ENCODE assay signal across 31 cellular contexts in genomic region chr5:949275-949543, GRCh38. TPM values are rescaled to one million over a fixed set of nuclear protein-coding genes. Genes with fewer than 3 reads are reported as not detected.
"Had no signal": no experiment of that assay in that cellular context is flagged by ENCODE, and none has a peak within 500 bp of the region (broad histone marks: within the 10 kb centered on the region; RNA-seq: fewer than 3 reads in every experiment).

No MANE protein-coding gene starts in this region.

- DNase-seq: activated B cell treated with CpG ODN at 0.5 μM for 24 hours; activated CD4-positive, alpha-beta T cell treated with anti-CD3 and anti-CD28 coated beads for 48 hours; activated CD4-positive, alpha-beta T cell treated with anti-CD3 and anti-CD28 coated beads, Interleukin-2, amount 50 U/mL, for 1 hour; activated CD4-positive, alpha-beta T cell treated with anti-CD3 and anti-CD28 coated beads, Interleukin-2, amount 50 U/mL, for 48 hours; activated CD8-positive, alpha-beta memory T cell treated with anti-CD3 and anti-CD28 coated beads, Interleukin-2, amount 50 U/mL, for 48 hours; activated CD8-positive, alpha-beta T cell treated with anti-CD3 and anti-CD28 coated beads for 36 hours; activated gamma-delta T cell; activated naive CD4-positive, alpha-beta T cell; activated naive CD4-positive, alpha-beta T cell treated with anti-CD3 and anti-CD28 coated beads, Interleukin-2, amount 10 ng/mL, durations not matched to agents 7 days and 5 days; activated naive CD8-positive, alpha-beta T cell treated with anti-CD3 and anti-CD28 coated beads, Interleukin-2, amount 10 ng/mL, durations not matched to agents 7 days and 5 days; activated T-cell treated with anti-CD3 and anti-CD28 coated beads for 4 hours; activated T-cell treated with anti-CD3 and anti-CD28 coated beads, Interleukin-2, amount 50 U/mL, for 24 hours; activated T-cell treated with anti-CD3 and anti-CD28 coated beads, Interleukin-2, amount 50 U/mL, for 72 hours; anterior cingulate cortex; brain microvascular endothelial cell; effector memory CD4-positive, alpha-beta T cell; endodermal cell; erythroblast; foreskin keratinocyte; gastrocnemius medialis; glutamatergic neuron; heart left ventricle; T-helper 1 cell; T-helper 17 cell; T1000; WERI-Rb-1 had no signal

- H3K4me3 ChIP-seq: coronary artery, dorsolateral prefrontal cortex, esophagus muscularis mucosa, gastrocnemius medialis, heart left ventricle had no signal

- H3K4me1 ChIP-seq: foreskin keratinocyte, gastrocnemius medialis had no signal

- H3K36me3 ChIP-seq: brain microvascular endothelial cell, esophagus muscularis mucosa, gastrocnemius medialis, heart left ventricle, WERI-Rb-1 had no signal

- H3K27ac ChIP-seq: brain microvascular endothelial cell, coronary artery, dorsolateral prefrontal cortex, esophagus muscularis mucosa, foreskin keratinocyte, gastrocnemius medialis, heart left ventricle, WERI-Rb-1 had no signal

- H3K9me3 ChIP-seq: gastrocnemius medialis had no signal

- ATAC-seq: activated CD4-positive, CD25-positive, alpha-beta regulatory T cell treated with anti-CD3 and anti-CD28 coated beads, Interleukin-2, amount 50 U/mL, for 24 hours; activated CD8-positive, alpha-beta T cell treated with anti-CD3 and anti-CD28 coated beads for 36 hours; activated naive CD4-positive, alpha-beta T cell treated with anti-CD3 and anti-CD28 coated beads, Interleukin-2, amount 50 U/mL, for 72 hours; foreskin keratinocyte; gastrocnemius medialis; heart left ventricle; T-helper 17 cell had no signal

RNA-seq across cellular contexts. Expression of gene NKD2, which starts 59.4 kb away (rescaled TPM):
- polyA plus RNA-seq: foreskin keratinocyte had no signal
